8 cellular contexts compared by ENCODE assay signal in the genomic region with DNA sequence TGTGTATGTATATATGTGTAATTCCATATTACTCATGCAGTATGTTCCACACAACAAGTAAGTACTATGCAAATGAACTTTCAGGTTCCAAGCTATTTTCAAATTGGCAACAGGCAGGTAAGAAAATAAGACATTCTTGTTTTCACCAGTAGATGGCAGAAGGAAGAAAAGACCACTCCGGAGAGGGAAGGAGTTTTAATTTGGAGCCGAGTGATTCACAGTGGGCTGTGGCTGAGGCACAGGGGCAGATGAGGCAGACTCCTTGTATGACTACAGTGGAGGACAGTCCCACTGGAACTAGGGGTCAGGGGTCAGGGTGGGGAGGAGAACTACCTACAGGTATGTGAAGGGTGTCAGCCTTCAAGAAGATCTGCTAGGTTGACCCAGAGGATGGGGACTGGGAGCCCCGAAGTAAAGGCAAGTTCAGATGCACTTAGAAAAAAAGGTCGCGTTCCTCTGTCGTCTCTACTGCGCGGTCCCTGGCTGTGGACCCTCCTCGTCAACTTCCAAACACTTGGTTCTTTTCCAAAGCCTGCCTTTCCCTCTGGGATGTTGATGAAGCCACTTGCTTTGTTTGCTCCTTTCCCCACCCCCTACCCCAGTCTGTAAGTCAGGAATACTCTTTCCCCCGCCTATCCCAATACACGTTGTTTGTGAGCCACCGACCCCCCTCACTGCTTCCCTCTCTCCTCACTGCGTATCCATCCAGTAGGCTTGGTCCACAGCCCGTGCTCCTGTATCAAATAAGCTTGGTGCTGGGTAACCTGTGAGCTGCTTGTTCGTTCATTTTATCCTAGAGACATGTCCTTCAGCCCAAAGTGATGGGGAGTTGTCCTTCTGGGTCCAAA. TPM values are rescaled to one million over a fixed set of nuclear protein-coding genes. Genes with fewer than 3 reads are reported as not detected.
DNase-seq lines count a peak whose midpoint lies in the region; ATAC-seq and TF ChIP-seq lines count a peak whose summit lies in the region.

No MANE protein-coding gene starts in this region.

- TF ChIP-seq CTCF in fibroblast of mammary gland (conservative IDR thresholded peaks at IDR 0.05; ENCODE audit: control insufficient read depth, insufficient read depth, low read depth, low read length) (peak; percentile 70), neural crest cell (conservative IDR thresholded peaks at IDR 0.05) (peak; percentile 84), upper lobe of left lung (IDR thresholded peaks at IDR 0.05) (peak in 5 of 6 experiments; percentile 33 to 76 (median 51))

- TF ChIP-seq POLR2A in upper lobe of left lung (IDR thresholded peaks at IDR 0.05), result peak in 1 of 4 donors; percentile 31

- TF ChIP-seq EP300 in upper lobe of left lung (IDR thresholded peaks at IDR 0.05), result no peak

- no peaks in the 10 kb centered on the region for H3K4me1 Mint-ChIP-seq in neural crest cell

- WGBS in upper lobe of left lung, 2 donors, result 52 to 59% methylated on average over 15 of the region's 15 CpGs

- H3K9me3 Mint-ChIP-seq in neural crest cell, result no peaks in the 10 kb centered on the region

- peaks cover 0 to 23% (median 4%) of the 10 kb centered on the region in 4 donors for H3K4me1 ChIP-seq in upper lobe of left lung

- no peak overlapping the region for H3K4me3 Mint-ChIP-seq in neural crest cell

- no peaks in the 10 kb centered on the region for H3K9me3 ChIP-seq in upper lobe of left lung

- ATAC-seq in HG02623 (IDR thresholded peaks at IDR 0.05; ENCODE audit: unreplicated experiment) (peak; percentile 47), upper lobe of left lung (ENCODE audit: low FRiP score in 2 of 2) (peak; percentile 76 to 87), HG03354 (IDR thresholded peaks at IDR 0.05; ENCODE audit: poor library complexity, severe bottlenecking, unreplicated experiment) (no peak)

- peak overlapping the region; percentile 23 to 86 (median 76) for H3K27ac ChIP-seq in upper lobe of left lung

- H3K27me3 Mint-ChIP-seq in neural crest cell (ENCODE audit: low read depth), result no peaks in the 10 kb centered on the region

- H3K27ac Mint-ChIP-seq in neural crest cell (ENCODE audit: unreplicated experiment), result no peak overlapping the region

- DNase-seq in EL, result peak; percentile 86
- peak; percentile 50 for DNase-seq in NCI-H69 (lab: John Stamatoyannopoulos, UW)
- DNase-seq in activated T-cell treated with anti-CD3 and anti-CD28 coated beads for 1 hour (ENCODE audit: low read depth), result peak; percentile 9
- DNase-seq in fibroblast of mammary gland (ENCODE audit: low read depth), result peak; percentile 89
- DNase-seq in neural crest cell (ENCODE audit: low read depth, low spot score), result no peak
- peak in 1 of 2 donors; percentile 29 for DNase-seq in upper lobe of left lung

- H3K36me3 ChIP-seq in upper lobe of left lung, result peaks cover 0 to 21% (median 15%) of the 10 kb centered on the region in 4 donors

- no peaks in the 10 kb centered on the region for H3K27me3 ChIP-seq in upper lobe of left lung

- H3K4me3 ChIP-seq in fibroblast of mammary gland (ENCODE audit: control insufficient read depth, low read depth, low read length), result no peak overlapping the region
- H3K4me3 ChIP-seq in upper lobe of left lung, result peak overlapping the region in 2 of 4 donors; percentile 13 to 23

- peaks cover 15% of the 10 kb centered on the region for H3K36me3 Mint-ChIP-seq in neural crest cell (ENCODE audit: low read depth)

RNA-seq across cellular contexts. Expression of a gene that starts 24.1 kb away (rescaled TPM):
- total RNA-seq in neural crest cell, result 69.3 and 70.9 TPM in 2 replicates
- 10 to 100 TPM; 34.0 to 64.0 (median 45.2) TPM for total RNA-seq in upper lobe of left lung

RNA-seq across cellular contexts. Expression of a gene that starts 51.8 kb away (rescaled TPM):
- 4.8 and 6.0 TPM in 2 replicates for total RNA-seq in neural crest cell
- total RNA-seq in upper lobe of left lung, result 10 to 100 TPM in 5 of 6 donors, 1 to 10 TPM in 1; 8.5 to 36.5 (median 15.6) TPM

RNA-seq across cellular contexts. Expression of a gene that starts 54.1 kb away (rescaled TPM):
- 0.11 TPM in 1 of 2 replicates, not detected in the other for total RNA-seq in neural crest cell
- 100 to 1,000 TPM; 194 to 890 (median 653) TPM for total RNA-seq in upper lobe of left lung

Comparison
In these comparisons a context has a peak if more than half of its experiments do, and no peak if none do; other contexts are left out.
1. RNA of a gene that starts 54.1 kb away (total RNA-seq): 194 to 890 TPM in upper lobe of left lung; 0.11 TPM in neural crest cell; every median in the first group is over 100 times any median in the second.
2. Peak in every context shown above with its lines, with median percentiles within 50 percentile points of each other: CTCF ChIP-seq.